ENCODE assay signal across 8 cellular contexts in genomic region chr5:17228833-17229291, GRCh38. TPM values are rescaled to one million over a fixed set of nuclear protein-coding genes. Genes with fewer than 3 reads are reported as not detected.
DNase-seq lines count a peak whose midpoint lies in the region; ATAC-seq lines count a peak whose summit lies in the region.

No MANE protein-coding gene starts in this region.

- H3K4me1 Mint-ChIP-seq in activated T-cell treated with anti-CD3 and anti-CD28 coated beads, Interleukin-2, amount 50 U/mL, for 4 hours (ENCODE audit: low read depth), result no peaks in the 10 kb centered on the region
- no peaks in the 10 kb centered on the region for H3K4me1 Mint-ChIP-seq in activated naive CD4-positive, alpha-beta T cell treated with anti-CD3 and anti-CD28 coated beads, Interleukin-2, amount 10 ng/mL, durations not matched to agents 7 days and 5 days

- ATAC-seq in GM19455 (IDR thresholded peaks at IDR 0.05; ENCODE audit: unreplicated experiment) (peak; percentile 53), HG03354 (IDR thresholded peaks at IDR 0.05; ENCODE audit: poor library complexity, severe bottlenecking, unreplicated experiment) (peak; percentile 68)
- no peak for ATAC-seq in activated T-cell treated with anti-CD3 and anti-CD28 coated beads, Interleukin-2, amount 50 U/mL, for 4 hours

- H3K9me3 Mint-ChIP-seq in activated T-cell treated with anti-CD3 and anti-CD28 coated beads, Interleukin-2, amount 50 U/mL, for 4 hours, result peaks cover 6% of the 10 kb centered on the region
- H3K9me3 Mint-ChIP-seq in activated naive CD4-positive, alpha-beta T cell treated with anti-CD3 and anti-CD28 coated beads, Interleukin-2, amount 10 ng/mL, durations not matched to agents 7 days and 5 days, result no peaks in the 10 kb centered on the region

- DNase-seq in AG20443 (ENCODE audit: low spot score) (peak; percentile 61), dermis blood vessel endothelial cell (peak; percentile 47), kidney glomerular epithelial cell (lab: John Stamatoyannopoulos, UW) (no peak)
- no peak for DNase-seq in activated CD8-positive, alpha-beta memory T cell treated with anti-CD3 and anti-CD28 coated beads, Interleukin-2, amount 50 U/mL, for 4 hours
- no peak for DNase-seq in activated T-cell treated with anti-CD3 and anti-CD28 coated beads, Interleukin-2, amount 50 U/mL, for 4 hours
- DNase-seq in activated naive CD4-positive, alpha-beta T cell treated with anti-CD3 and anti-CD28 coated beads, Interleukin-2, amount 10 ng/mL, durations not matched to agents 7 days and 5 days, result no peak

- no peaks in the 10 kb centered on the region for H3K36me3 Mint-ChIP-seq in activated T-cell treated with anti-CD3 and anti-CD28 coated beads, Interleukin-2, amount 50 U/mL, for 4 hours (ENCODE audit: insufficient read depth)
- no peaks in the 10 kb centered on the region for H3K36me3 Mint-ChIP-seq in activated naive CD4-positive, alpha-beta T cell treated with anti-CD3 and anti-CD28 coated beads, Interleukin-2, amount 10 ng/mL, durations not matched to agents 7 days and 5 days

- CTCF ChIA-PET in activated naive CD4-positive, alpha-beta T cell treated with anti-CD3 and anti-CD28 coated beads, Interleukin-2, amount 10 ng/mL, durations not matched to agents 7 days and 5 days (lab: Charles Lee), result no interaction called here

- no peak overlapping the region for H3K4me3 Mint-ChIP-seq in activated T-cell treated with anti-CD3 and anti-CD28 coated beads, Interleukin-2, amount 50 U/mL, for 4 hours
- H3K4me3 Mint-ChIP-seq in activated naive CD4-positive, alpha-beta T cell treated with anti-CD3 and anti-CD28 coated beads, Interleukin-2, amount 10 ng/mL, durations not matched to agents 7 days and 5 days, result no peak overlapping the region

- H3K27ac Mint-ChIP-seq in activated naive CD4-positive, alpha-beta T cell treated with anti-CD3 and anti-CD28 coated beads, Interleukin-2, amount 10 ng/mL, durations not matched to agents 7 days and 5 days, result no peak overlapping the region

- H3K27me3 Mint-ChIP-seq in activated T-cell treated with anti-CD3 and anti-CD28 coated beads, Interleukin-2, amount 50 U/mL, for 4 hours (ENCODE audit: low read depth), result no peaks in the 10 kb centered on the region
- no peaks in the 10 kb centered on the region for H3K27me3 Mint-ChIP-seq in activated naive CD4-positive, alpha-beta T cell treated with anti-CD3 and anti-CD28 coated beads, Interleukin-2, amount 10 ng/mL, durations not matched to agents 7 days and 5 days

RNA-seq across cellular contexts. Expression of gene BASP1, which starts 11.4 kb away (rescaled TPM):
- total RNA-seq in dermis blood vessel endothelial cell, result 4.4 and 9.3 TPM in 2 replicates
- 10 to 100 TPM in 1 of 3 donors, 1 to 10 TPM in 2; 4.3 to 12.3 (median 4.7) TPM for total RNA-seq in activated T-cell treated with anti-CD3 and anti-CD28 coated beads, Interleukin-2, amount 50 U/mL, for 4 hours

Comparison
In these comparisons a context has a peak if more than half of its experiments do, and no peak if none do; other contexts are left out.
1. DNase-seq: peak in AG20443 (single experiment) and dermis blood vessel endothelial cell (single experiment); none in activated CD8-positive, alpha-beta memory T cell treated with anti-CD3 and anti-CD28 coated beads, Interleukin-2, amount 50 U/mL, for 4 hours (single experiment), kidney glomerular epithelial cell (single experiment), activated T-cell treated with anti-CD3 and anti-CD28 coated beads, Interleukin-2, amount 50 U/mL, for 4 hours (single experiment) and activated naive CD4-positive, alpha-beta T cell treated with anti-CD3 and anti-CD28 coated beads, Interleukin-2, amount 10 ng/mL, durations not matched to agents 7 days and 5 days (single experiment).
2. ATAC-seq: peak in GM19455 (single experiment) and HG03354 (single experiment); none in activated T-cell treated with anti-CD3 and anti-CD28 coated beads, Interleukin-2, amount 50 U/mL, for 4 hours (0 of 2).